In genomic region chr22:28791841-28792490, GRCh38 we compare ENCODE assay signal across 1 cellular context.
TF ChIP-seq lines count a peak whose summit lies in the region.

No MANE protein-coding gene starts in this region.

TF ChIP-seq in IMR-90, 13 proteins besides CTCF, POLR2A, EP300 and RAD21 (continued from another document):
- TF ChIP-seq USF2 (IDR thresholded peaks at IDR 0.05; ENCODE audit: low read depth, low read length) (no peak), CEBPB (IDR thresholded peaks at IDR 0.05; ENCODE audit: low read depth, low read length) (no peak), RCOR1 (IDR thresholded peaks at IDR 0.05; ENCODE audit: insufficient replicate concordance, low read length) (no peak), ELK1 (IDR thresholded peaks at IDR 0.05; ENCODE audit: borderline replicate concordance, low read depth, low read length) (no peak), RFX5 (IDR thresholded peaks at IDR 0.05; ENCODE audit: low read depth, low read length) (no peak), BHLHE40 (IDR thresholded peaks at IDR 0.05; ENCODE audit: low read depth, low read length) (no peak), FOS (IDR thresholded peaks at IDR 0.05; ENCODE audit: low read depth, low read length) (no peak), MXI1 (IDR thresholded peaks at IDR 0.05; ENCODE audit: borderline replicate concordance, low read depth, low read length) (no peak), MAFK (IDR thresholded peaks at IDR 0.05; ENCODE audit: low read depth, low read length) (no peak), SMC3 (IDR thresholded peaks at IDR 0.05; ENCODE audit: low read depth, low read length) (no peak)
TF ChIP-seq in IMR-90: peak in this region for 0.
